ENCODE assay signal across 1 cellular context in the genomic region with DNA sequence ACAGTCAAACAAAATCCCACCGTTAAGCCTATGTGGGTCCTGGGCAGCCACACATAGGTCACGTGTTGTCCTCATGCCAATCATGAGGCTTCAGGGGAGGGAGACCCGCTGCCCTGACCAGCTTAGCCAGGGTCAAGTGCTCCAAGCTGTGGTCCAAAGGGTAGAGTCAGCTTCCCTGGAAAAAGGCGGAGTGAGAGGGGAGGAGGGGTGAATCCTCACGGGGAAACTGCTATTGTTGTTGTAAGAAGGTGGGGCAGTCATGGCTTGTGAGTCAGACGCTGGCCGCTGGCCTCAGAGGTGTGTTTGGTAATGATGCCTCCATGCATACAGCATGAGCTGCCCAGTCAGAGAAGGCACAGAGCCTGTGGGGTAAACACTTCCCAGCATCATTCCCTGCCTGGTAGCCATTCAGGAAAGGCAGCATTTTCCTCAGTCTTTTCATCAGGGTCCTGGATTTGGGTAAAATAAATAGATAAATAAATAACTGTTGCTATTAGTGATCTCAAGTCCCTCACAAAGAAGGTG.
TF ChIP-seq lines count a peak whose summit lies in the region.

No MANE protein-coding gene starts in this region.

TF ChIP-seq in H1, 55 proteins besides CTCF, POLR2A, EP300 and RAD21:
- TF ChIP-seq ZNF274 (IDR thresholded peaks at IDR 0.05; ENCODE audit: borderline replicate concordance, extremely low read depth, low read length) (no peak), SP2 (IDR thresholded peaks at IDR 0.05; ENCODE audit: low read length) (no peak), CHD1 (IDR thresholded peaks at IDR 0.05; ENCODE audit: low read depth, low read length) (no peak), GABPA (IDR thresholded peaks at IDR 0.05; ENCODE audit: borderline replicate concordance, insufficient read depth, low read length) (no peak), KDM4A (IDR thresholded peaks at IDR 0.05; ENCODE audit: low read depth, low read length, severe bottlenecking) (no peak), RNF2 (IDR thresholded peaks at IDR 0.05; ENCODE audit: borderline replicate concordance, low read depth, low read length, missing control alignments, poor library complexity, severe bottlenecking) (no peak), FOSL1 (IDR thresholded peaks at IDR 0.05; ENCODE audit: insufficient read depth, low read depth, low read length) (no peak), JUN (IDR thresholded peaks at IDR 0.05; ENCODE audit: low read depth, low read length) (no peak), GTF2F1 (IDR thresholded peaks at IDR 0.05; ENCODE audit: borderline replicate concordance, low read depth, low read length) (no peak), POLR2AphosphoS5 (IDR thresholded peaks at IDR 0.05; ENCODE audit: low read depth, low read length) (no peak), TBP (IDR thresholded peaks at IDR 0.05; ENCODE audit: low read depth, low read length) (no peak)
- TF ChIP-seq, protein P1, sequence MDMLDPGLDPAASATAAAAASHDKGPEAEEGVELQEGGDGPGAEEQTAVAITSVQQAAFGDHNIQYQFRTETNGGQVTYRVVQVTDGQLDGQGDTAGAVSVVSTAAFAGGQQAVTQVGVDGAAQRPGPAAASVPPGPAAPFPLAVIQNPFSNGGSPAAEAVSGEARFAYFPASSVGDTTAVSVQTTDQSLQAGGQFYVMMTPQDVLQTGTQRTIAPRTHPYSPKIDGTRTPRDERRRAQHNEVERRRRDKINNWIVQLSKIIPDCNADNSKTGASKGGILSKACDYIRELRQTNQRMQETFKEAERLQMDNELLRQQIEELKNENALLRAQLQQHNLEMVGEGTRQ (IDR thresholded peaks at IDR 0.05; ENCODE audit: low read length): no peak
TF ChIP-seq in H1: peak in this region for 0.
